In the genomic region with DNA sequence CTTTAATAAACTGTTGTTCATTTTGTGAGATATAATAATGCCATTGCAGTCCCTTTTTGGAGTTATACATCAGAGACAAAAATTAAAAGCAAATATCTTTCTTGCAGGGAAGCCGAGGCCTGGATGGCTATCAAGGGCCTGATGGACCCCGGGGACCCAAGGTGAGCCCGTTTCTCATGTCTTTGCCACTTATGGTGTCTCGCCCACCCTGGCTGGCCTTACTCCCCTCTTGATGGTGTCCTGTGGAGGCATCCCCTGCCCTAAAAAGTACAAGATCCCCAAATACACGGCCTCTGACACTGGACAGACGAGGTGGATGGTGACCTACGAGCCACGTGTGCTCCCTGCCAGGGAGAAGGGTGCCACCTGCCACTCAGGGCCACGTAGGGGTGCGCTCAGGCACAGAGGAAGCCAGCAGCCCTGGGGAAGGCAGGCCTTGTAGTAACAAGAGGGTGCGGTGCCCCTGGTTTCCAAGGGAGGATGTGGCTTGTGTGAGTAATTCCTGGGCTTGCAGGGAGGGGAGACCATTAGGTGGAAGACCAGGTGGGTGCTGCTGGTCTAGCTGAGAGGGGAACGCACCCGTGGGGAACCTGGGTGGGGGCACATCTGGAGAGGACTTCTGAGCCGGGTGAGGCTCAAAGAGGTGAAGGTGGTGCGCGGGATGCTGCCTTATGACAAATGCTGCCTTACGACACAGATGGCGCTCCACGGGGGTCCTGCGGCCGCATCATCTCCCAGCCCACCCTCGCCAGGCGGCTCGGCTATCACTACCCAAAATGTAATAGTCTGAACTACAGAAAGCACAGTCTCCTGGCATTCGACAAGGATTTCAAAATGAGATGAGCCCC, we compare ENCODE assay signal across 18 cellular contexts.
DNase-seq lines count a peak whose midpoint lies in the region; ATAC-seq and TF ChIP-seq lines count a peak whose summit lies in the region.
"Had no signal": no experiment of that assay in that cellular context is flagged by ENCODE, and none has a peak within 500 bp of the region (broad histone marks: within the 10 kb centered on the region; RNA-seq: fewer than 3 reads in every experiment).

No MANE protein-coding gene starts in this region.

- H3K27ac ChIP-seq in PC-9 (0 out of 2 replicates have a peak overlapping the region, but pooled peaks have one; percentile 25), testis (no peak overlapping the region)
- H3K27ac ChIP-seq: colonic mucosa, epithelial cell of prostate had no signal

- no peaks in the 10 kb centered on the region for H3K27me3 Mint-ChIP-seq in Caco-2 (ENCODE audit: insufficient read depth, unreplicated experiment)
- no peaks in the 10 kb centered on the region for H3K27me3 Mint-ChIP-seq in progenitor cell of endocrine pancreas

- POLR2A ChIA-PET in Caco-2 (lab: Charles Lee) (no interaction called here), PC-9 (lab: Charles Lee; ENCODE audit: unreplicated experiment) (interaction anchor here (0.7 kb wide), 1 partner anchor 269 kb away, joined by 5 read pairs; no protein-coding TSS in a partner anchor)

- no peaks in the 10 kb centered on the region for H3K9me2 ChIP-seq in PC-9 (ENCODE audit: insufficient read depth)

- H3K4me3 ChIP-seq in Caco-2 (ENCODE audit: low read depth, low read length) = no peak overlapping the region
- H3K4me3 ChIP-seq in PC-9 = no peak overlapping the region
- no peak overlapping the region for H3K4me3 ChIP-seq in testis
- H3K4me3 ChIP-seq: colonic mucosa, GM12878 had no signal

- H3K4me3 Mint-ChIP-seq in Caco-2 (ENCODE audit: unreplicated experiment) (no peak overlapping the region), progenitor cell of endocrine pancreas (ENCODE audit: low read depth) (no peak overlapping the region)
- H3K4me3 Mint-ChIP-seq: naive thymus-derived CD8-positive, alpha-beta T cell had no signal

- CTCF ChIA-PET in Caco-2 (lab: Charles Lee) = no interaction called here
- CTCF ChIA-PET in PC-9 (lab: Charles Lee) = interaction anchor here (0.6 kb wide), 1 partner anchor 220 kb away, joined by 5 read pairs; no protein-coding TSS in a partner anchor

- 95% methylated on average over 25 of the region's 25 CpGs for whole genome bisulfite sequencing in testis, 2 donors

- no peak for TF ChIP-seq POLR2A in testis (IDR thresholded peaks at IDR 0.05)

- H3K27me3 ChIP-seq in Caco-2 (replicated peaks; ENCODE audit: control insufficient read depth, insufficient read depth, low read length) (no peaks in the 10 kb centered on the region), PC-9 (ENCODE audit: insufficient read depth, low read depth) (no peaks in the 10 kb centered on the region), testis (no peaks in the 10 kb centered on the region)
- H3K27me3 ChIP-seq: colonic mucosa had no signal

- no peaks in the 10 kb centered on the region for H4K20me1 ChIP-seq in PC-9 (ENCODE audit: insufficient read depth)

- H3K79me2 ChIP-seq in PC-9 (ENCODE audit: low read depth) = no peaks in the 10 kb centered on the region

- BruUV-seq in Caco-2 (replicated peaks; lab: Mats Ljungman, UMichigan) (no TSS peak), PC-9 (replicated peaks; lab: Mats Ljungman, UMichigan) (no TSS peak)

- H3F3A ChIP-seq in PC-9 (ENCODE audit: insufficient read depth, low read depth) = peaks cover 27% of the 10 kb centered on the region

- H3K36me3 ChIP-seq in Caco-2 (ENCODE audit: control insufficient read depth, insufficient read depth, low read length) (no peaks in the 10 kb centered on the region), PC-9 (ENCODE audit: low read depth) (no peaks in the 10 kb centered on the region), testis (ENCODE audit: low read depth, missing control alignments) (no peaks in the 10 kb centered on the region)
- H3K36me3 ChIP-seq: colonic mucosa had no signal

- H3K4me2 ChIP-seq in PC-9 = peak overlapping the region; percentile 18; the same call in 1 of the 2 replicates

- H2AFZ ChIP-seq in PC-9 = no peak overlapping the region

- H3K27ac Mint-ChIP-seq in Caco-2 (ENCODE audit: unreplicated experiment) (peak overlapping the region; percentile 89), progenitor cell of endocrine pancreas (peak overlapping the region; percentile 45)

- H3K36me3 Mint-ChIP-seq in Caco-2 (ENCODE audit: insufficient read depth, unreplicated experiment) (peaks cover 14% of the 10 kb centered on the region), progenitor cell of endocrine pancreas (ENCODE audit: insufficient read depth) (peaks cover 13% of the 10 kb centered on the region)
- H3K36me3 Mint-ChIP-seq: naive thymus-derived CD8-positive, alpha-beta T cell had no signal

- intact Hi-C loops in Caco-2 (cut with micrococcal nuclease; ENCODE audit: unreplicated experiment) = no loop called here
- intact Hi-C loops in PC-9 (cut with micrococcal nuclease; ENCODE audit: unreplicated experiment) = loop anchor here (10.0 kb wide), 5 partner anchors 469 to 1531 kb away; a partner anchor contains a TSS
- intact Hi-C loops in testis (cut with DNase I; ENCODE audit: low total_unique reads) = no loop called here

- ATAC-seq in esophagus mucosa (peak; percentile 19), HG03280 (IDR thresholded peaks at IDR 0.05; ENCODE audit: unreplicated experiment) (no peak)
- ATAC-seq: naive thymus-derived CD8-positive, alpha-beta T cell had no signal

- H3K4me1 ChIP-seq in Caco-2 = peaks cover 77% of the 10 kb centered on the region
- peaks cover 84% of the 10 kb centered on the region for H3K4me1 ChIP-seq in PC-9 (replicated peaks; ENCODE audit: insufficient read depth)
- H3K4me1 ChIP-seq in testis = no peaks in the 10 kb centered on the region
- H3K4me1 ChIP-seq: colonic mucosa had no signal

- H3K9me3 Mint-ChIP-seq in Caco-2 (ENCODE audit: unreplicated experiment) = no peaks in the 10 kb centered on the region
- no peaks in the 10 kb centered on the region for H3K9me3 Mint-ChIP-seq in progenitor cell of endocrine pancreas (ENCODE audit: low read depth)
- H3K9me3 Mint-ChIP-seq: naive thymus-derived CD8-positive, alpha-beta T cell had no signal

- no peak for DNase-seq in Caco-2
- peak; percentile 27 to 63 for DNase-seq in PC-9
- no peak for DNase-seq in progenitor cell of endocrine pancreas (ENCODE audit: low spot score, unreplicated experiment)
- DNase-seq in ecto neural progenitor cell (ENCODE audit: low spot score) = no peak
- DNase-seq in NCI-H1694 (lab: John Stamatoyannopoulos, UW) = no peak
- DNase-seq in testis = no peak
- DNase-seq: activated gamma-delta T cell; amniotic stem cell; colonic mucosa; COR-L47; naive thymus-derived CD8-positive, alpha-beta T cell; NCI-H1092; NCI-H2107; NCI-H526 treated with DMSO at 0.1 percent for 48 hours had no signal

- H3K4me1 Mint-ChIP-seq in Caco-2 (ENCODE audit: low read depth, unreplicated experiment) (peaks cover 36% of the 10 kb centered on the region), progenitor cell of endocrine pancreas (ENCODE audit: low read depth) (peaks cover 16% of the 10 kb centered on the region)

- H3K9me3 ChIP-seq in Caco-2 (no peaks in the 10 kb centered on the region), PC-9 (ENCODE audit: insufficient read depth, low read depth) (no peaks in the 10 kb centered on the region), testis (no peaks in the 10 kb centered on the region)
- H3K9me3 ChIP-seq: colonic mucosa had no signal

- TF ChIP-seq CTCF in Caco-2 (IDR thresholded peaks at IDR 0.05; ENCODE audit: insufficient read depth in 1 of 2, low read depth in 1 of 2, low read length in 1 of 2, severe bottlenecking in 1 of 2, unreplicated experiment in 1 of 2) (no peak), PC-9 (conservative IDR thresholded peaks at IDR 0.05) (no peak), progenitor cell of endocrine pancreas (IDR thresholded peaks at IDR 0.05; ENCODE audit: unreplicated experiment) (no peak), testis (IDR thresholded peaks at IDR 0.05) (no peak)

Comparison
In these comparisons a context has a peak if more than half of its experiments do, and no peak if none do; other contexts are left out.
1. DNase-seq: peak in PC-9 (2 of 2); none in Caco-2 (0 of 2), progenitor cell of endocrine pancreas (single experiment), ecto neural progenitor cell (single experiment), NCI-H1694 (single experiment) and testis (single experiment).